8 cellular contexts compared by ENCODE assay signal in the genomic region with DNA sequence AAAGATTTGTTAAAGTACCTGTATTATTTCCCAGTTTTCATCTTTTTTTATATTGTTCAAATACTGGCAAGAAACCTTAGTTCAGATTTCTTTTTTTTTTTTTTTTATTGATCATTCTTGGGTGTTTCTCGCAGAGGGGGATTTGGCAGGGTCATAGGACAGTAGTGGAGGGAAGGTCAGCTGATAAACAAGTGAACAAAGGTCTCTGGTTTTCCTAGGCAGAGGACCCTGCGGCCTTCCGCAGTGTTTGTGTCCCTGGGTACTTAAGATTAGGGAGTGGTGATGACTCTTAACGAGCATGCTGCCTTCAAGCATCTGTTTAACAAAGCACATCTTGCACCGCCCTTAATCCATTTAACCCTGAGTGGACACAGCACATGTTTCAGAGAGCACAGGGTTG. TPM values are rescaled to one million over a fixed set of nuclear protein-coding genes. Genes with fewer than 3 reads are reported as not detected.
DNase-seq lines count a peak whose midpoint lies in the region; ATAC-seq, FAIRE-seq and TF ChIP-seq lines count a peak whose summit lies in the region.
"Not testable (repeated sequence)": the region's sequence is repeated elsewhere in the genome, so short reads cannot be mapped to it uniquely, and the experiment has no call there.

No MANE protein-coding gene starts in this region.

- H3K4me3 Mint-ChIP-seq in nephron progenitor cell = peak overlapping the region; percentile 96
- peak overlapping the region; percentile 88 to 94 for H3K4me3 Mint-ChIP-seq in stimulated activated naive CD8-positive, alpha-beta T cell treated with anti-CD3 and anti-CD28 coated beads, Interleukin-15, amount 100 ng/mL, for 72 hours

- TF ChIP-seq CTCF in AG10803 (conservative IDR thresholded peaks at IDR 0.05; ENCODE audit: low read length); HL-60 (IDR thresholded peaks at IDR 0.05; ENCODE audit: insufficient read depth, low read length); endothelial cell of umbilical vein (IDR thresholded peaks at IDR 0.05; ENCODE audit: extremely low read depth in 1 of 2, insufficient read depth in 1 of 2, low read depth in 1 of 2, low read length in 2 of 2); nephron progenitor cell (IDR thresholded peaks at IDR 0.05): not testable (repeated sequence)

- not testable (repeated sequence) for DNase-seq in AG10803 (ENCODE audit: low read depth); HL-60 (ENCODE audit: low read depth in 1 of 2, low spot score in 1 of 2); adipocyte (ENCODE audit: low read depth); endothelial cell of umbilical vein (ENCODE audit: low read depth, low spot score); nephron progenitor cell; stimulated activated naive CD8-positive, alpha-beta T cell treated with anti-CD3 and anti-CD28 coated beads, Interleukin-15, amount 100 ng/mL, for 72 hours

- peak overlapping the region; percentile 93 for H3K9ac ChIP-seq in adipocyte (ENCODE audit: low read length)
- H3K9ac ChIP-seq in endothelial cell of umbilical vein (replicated peaks; ENCODE audit: extremely low read depth, insufficient read depth, low read length) = peak overlapping the region; percentile 99
- peak overlapping the region; percentile 86; the same call in 1 of the 2 replicates for H3K9ac ChIP-seq in iPS-20b (ENCODE audit: low read depth, low read length)

- dilution Hi-C loops in endothelial cell of umbilical vein (cut with MboI; ENCODE audit: extremely low pct_ligation_motif_present, low sequenced_read_pairs) = not testable (repeated sequence)

- ATAC-seq in SK-N-SH treated with all-trans-retinoic acid at 6 μM for 48 hours = peak; percentile 40
- not testable (repeated sequence) for ATAC-seq in stimulated activated naive CD8-positive, alpha-beta T cell treated with anti-CD3 and anti-CD28 coated beads, Interleukin-15, amount 100 ng/mL, for 72 hours

- peaks cover 29% of the 10 kb centered on the region for H3K4me1 Mint-ChIP-seq in nephron progenitor cell
- peaks cover 10% of the 10 kb centered on the region for H3K4me1 Mint-ChIP-seq in stimulated activated naive CD8-positive, alpha-beta T cell treated with anti-CD3 and anti-CD28 coated beads, Interleukin-15, amount 100 ng/mL, for 72 hours

- not testable (repeated sequence) for H3K9me3 Mint-ChIP-seq in nephron progenitor cell; stimulated activated naive CD8-positive, alpha-beta T cell treated with anti-CD3 and anti-CD28 coated beads, Interleukin-15, amount 100 ng/mL, for 72 hours

- POLR2A ChIA-PET in endothelial cell of umbilical vein (lab: Charles Lee) = interaction anchor here (0.7 to 1.2 kb wide), 2 partner anchors 13 to 67 kb away, joined by 3 to 4 read pairs; no protein-coding TSS in a partner anchor

- peaks cover 14% of the 10 kb centered on the region for H3K79me2 ChIP-seq in endothelial cell of umbilical vein (ENCODE audit: control insufficient read depth, insufficient read depth, low read length)

- CTCF ChIA-PET in endothelial cell of umbilical vein (lab: Charles Lee) = interaction anchor here (6.2 kb wide), 1 partner anchor 14 kb away, joined by 65 read pairs; no protein-coding TSS in a partner anchor

- H3K9me3 ChIP-seq in adipocyte (ENCODE audit: control insufficient read depth, low read length); endothelial cell of umbilical vein (replicated peaks; ENCODE audit: control insufficient read depth, insufficient read depth, low read length); iPS-20b (ENCODE audit: insufficient read depth, low read depth, low read length): not testable (repeated sequence)

- H3K27me3 ChIP-seq in HL-60 (ENCODE audit: insufficient read depth, poor library complexity, severe bottlenecking); adipocyte (replicated peaks; ENCODE audit: control insufficient read depth, insufficient read depth, low read length); endothelial cell of umbilical vein (ENCODE audit: control insufficient read depth in 2 of 2, insufficient read depth in 2 of 2, low read length in 2 of 2); iPS-20b (ENCODE audit: insufficient read depth, low read length): not testable (repeated sequence)

- not testable (repeated sequence) for H4K20me1 ChIP-seq in endothelial cell of umbilical vein (replicated peaks; ENCODE audit: control insufficient read depth, extremely low read depth, insufficient read depth, low read length)

- peak overlapping the region; percentile 58 for H2AFZ ChIP-seq in endothelial cell of umbilical vein (ENCODE audit: low read depth, low read length)

- H3K27ac Mint-ChIP-seq in nephron progenitor cell = peak overlapping the region; percentile 66
- H3K27ac Mint-ChIP-seq in stimulated activated naive CD8-positive, alpha-beta T cell treated with anti-CD3 and anti-CD28 coated beads, Interleukin-15, amount 100 ng/mL, for 72 hours = peak overlapping the region; percentile 98 to 99

- peaks cover 11% of the 10 kb centered on the region for H3K4me1 ChIP-seq in adipocyte (ENCODE audit: control insufficient read depth, insufficient read depth, low read length)
- H3K4me1 ChIP-seq in endothelial cell of umbilical vein (ENCODE audit: control insufficient read depth, extremely low read depth, insufficient read depth, low read length) = peaks cover 17% of the 10 kb centered on the region
- peaks cover 11% of the 10 kb centered on the region for H3K4me1 ChIP-seq in iPS-20b (ENCODE audit: insufficient read depth, low read length)

- peak overlapping the region; percentile 87 for H3K27ac ChIP-seq in HL-60 (replicated peaks)
- peak overlapping the region; percentile 98 for H3K27ac ChIP-seq in endothelial cell of umbilical vein (ENCODE audit: insufficient read depth, low read depth, low read length)
- H3K27ac ChIP-seq in iPS-20b (ENCODE audit: low read length) = not testable (repeated sequence)

- H3K4me3 ChIP-seq in AG10803 (ENCODE audit: low read length) = peak overlapping the region; percentile 69
- peak overlapping the region; percentile 72 for H3K4me3 ChIP-seq in HL-60 (replicated peaks; ENCODE audit: insufficient read depth, low read length)
- H3K4me3 ChIP-seq in adipocyte (ENCODE audit: low read length) = peak overlapping the region; percentile 87
- H3K4me3 ChIP-seq in endothelial cell of umbilical vein (replicated peaks in 1 of 3; ENCODE audit: insufficient read depth in 1 of 3, low read depth in 1 of 3, low read length in 3 of 3) = peak overlapping the region; percentile 80 to 96 (median 90)
- H3K4me3 ChIP-seq in iPS-20b (ENCODE audit: low read length) = peak overlapping the region; percentile 81

- not testable (repeated sequence) for H3K36me3 Mint-ChIP-seq in nephron progenitor cell (ENCODE audit: low read depth)

- H3K27me3 Mint-ChIP-seq in nephron progenitor cell (ENCODE audit: low read depth, poor library complexity); stimulated activated naive CD8-positive, alpha-beta T cell treated with anti-CD3 and anti-CD28 coated beads, Interleukin-15, amount 100 ng/mL, for 72 hours: not testable (repeated sequence)

- peak overlapping the region; percentile 91 for H3K4me2 ChIP-seq in endothelial cell of umbilical vein (ENCODE audit: insufficient read depth, low read length)

- TF ChIP-seq POLR2A in endothelial cell of umbilical vein (IDR thresholded peaks at IDR 0.05; ENCODE audit: low read depth, low read length) = not testable (repeated sequence)

- BruUV-seq in endothelial cell of umbilical vein (replicated peaks; lab: Mats Ljungman, UMichigan) = not testable (repeated sequence)

- intact Hi-C loops in endothelial cell of umbilical vein (cut with micrococcal nuclease) = loop anchor here (1.0 to 10.0 kb wide), 3 partner anchors 30 to 433 kb away; partner anchors contain the start of genes MGST1 and STRAP

- not testable (repeated sequence) for FAIRE-seq in endothelial cell of umbilical vein (lab: Jason Lieb, UNC)

- not testable (repeated sequence) for H3K36me3 ChIP-seq in adipocyte (ENCODE audit: control insufficient read depth, insufficient read depth, low read length, severe bottlenecking); endothelial cell of umbilical vein (ENCODE audit: control insufficient read depth in 2 of 2, extremely low read depth in 1 of 2, insufficient read depth in 2 of 2, low read length in 2 of 2); iPS-20b (ENCODE audit: insufficient read depth, low read depth, low read length)

- not testable (repeated sequence) for H3K9me1 ChIP-seq in endothelial cell of umbilical vein (replicated peaks; ENCODE audit: control insufficient read depth, extremely low read depth, insufficient read depth, low read length)

RNA-seq across cellular contexts. Expression of gene DERA, which starts 0.8 kb away (rescaled TPM):
- 41.5 and 42.1 TPM in 2 replicates for total RNA-seq in endothelial cell of umbilical vein
- 13.9 and 19.8 TPM in 2 replicates for polyA plus RNA-seq in endothelial cell of umbilical vein
- 24.7 and 26.4 TPM in 2 replicates for polyA plus RNA-seq in endothelial cell of umbilical vein (2011; cell fraction: cytosol; rRNA removed)
- 19.6 and 25.6 TPM in 2 replicates for polyA plus RNA-seq in endothelial cell of umbilical vein (2011; cell fraction: nucleus; rRNA removed)
- polyA plus RNA-seq in endothelial cell of umbilical vein (2012) = 47.7 and 58.4 TPM in 2 replicates
- 19.1 and 29.9 TPM in 2 replicates for polyA minus RNA-seq in endothelial cell of umbilical vein
- 29.1 TPM for polyA minus RNA-seq in endothelial cell of umbilical vein (2011; cell fraction: cytosol; rRNA and poly(A)+ RNA removed)
- polyA minus RNA-seq in endothelial cell of umbilical vein (2011; cell fraction: nucleus; rRNA and poly(A)+ RNA removed) = 18.3 and 21.7 TPM in 2 replicates

RNA-seq across cellular contexts. Expression of gene STRAP, which starts 29.7 kb away (rescaled TPM):
- 138 and 144 TPM in 2 replicates for total RNA-seq in endothelial cell of umbilical vein
- polyA plus RNA-seq in endothelial cell of umbilical vein = 65.5 and 76.9 TPM in 2 replicates
- polyA plus RNA-seq in endothelial cell of umbilical vein (2011; cell fraction: cytosol; rRNA removed) = 98.6 and 99.5 TPM in 2 replicates
- 33.7 and 54.4 TPM in 2 replicates for polyA plus RNA-seq in endothelial cell of umbilical vein (2011; cell fraction: nucleus; rRNA removed)
- polyA plus RNA-seq in endothelial cell of umbilical vein (2012) = 183 and 224 TPM in 2 replicates
- 105 and 141 TPM in 2 replicates for polyA minus RNA-seq in endothelial cell of umbilical vein
- 138 TPM for polyA minus RNA-seq in endothelial cell of umbilical vein (2011; cell fraction: cytosol; rRNA and poly(A)+ RNA removed)
- 43.8 and 45.5 TPM in 2 replicates for polyA minus RNA-seq in endothelial cell of umbilical vein (2011; cell fraction: nucleus; rRNA and poly(A)+ RNA removed)
